Comparison of ENCODE assay signal across 24 cellular contexts in the genomic region with DNA sequence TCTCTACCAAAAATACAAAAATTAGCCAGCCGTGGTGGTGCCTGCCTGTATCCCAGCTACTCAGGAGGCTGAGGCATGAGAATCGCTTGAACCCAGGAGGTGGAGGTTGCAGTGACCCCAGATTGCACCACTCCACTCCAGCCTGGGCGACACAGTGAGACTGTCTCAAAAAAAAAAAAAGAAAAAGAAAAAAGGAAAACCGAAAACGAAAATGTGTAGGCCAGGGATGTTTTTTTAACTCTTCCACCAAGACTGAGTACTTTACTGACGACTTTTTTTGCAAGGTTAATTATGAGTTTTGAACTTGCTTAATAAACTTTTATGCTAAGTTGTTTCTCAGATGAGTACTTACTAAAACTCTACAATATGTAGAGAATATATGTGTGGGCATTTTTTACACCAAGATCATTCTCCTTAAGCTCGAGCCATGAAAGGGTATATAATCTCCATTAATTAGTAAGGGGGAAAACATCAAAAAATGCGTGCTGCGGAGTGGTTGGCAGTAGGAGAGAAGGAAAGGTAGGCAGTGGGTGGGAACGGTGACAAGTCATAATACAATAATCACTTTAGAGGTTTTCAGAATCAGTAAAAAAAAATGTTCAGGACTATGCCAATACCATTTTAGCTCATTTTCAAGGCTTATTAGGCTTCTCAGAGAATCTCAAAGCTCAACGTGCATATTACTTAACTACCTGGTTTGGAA. TPM values are rescaled to one million over a fixed set of nuclear protein-coding genes. Genes with fewer than 3 reads are reported as not detected.
DNase-seq lines count a peak whose midpoint lies in the region; ATAC-seq, FAIRE-seq and TF ChIP-seq lines count a peak whose summit lies in the region.
"Had no signal": no experiment of that assay in that cellular context is flagged by ENCODE, and none has a peak within 500 bp of the region (broad histone marks: within the 10 kb centered on the region; RNA-seq: fewer than 3 reads in every experiment).

No MANE protein-coding gene starts in this region.

- peaks cover 21% of the 10 kb centered on the region for H3K27me3 Mint-ChIP-seq in activated CD4-positive, alpha-beta memory T cell treated with anti-CD3 and anti-CD28 coated beads for 36 hours
- peaks cover 63% of the 10 kb centered on the region for H3K27me3 Mint-ChIP-seq in activated CD4-positive, alpha-beta memory T cell treated with anti-CD3 and anti-CD28 coated beads, Interleukin-2, amount 10 ng/mL, durations not matched to agents 7 days and 5 days
- no peaks in the 10 kb centered on the region for H3K27me3 Mint-ChIP-seq in stimulated activated memory B cell treated with anti-CD40 and anti-IgM and Interleukin-4, amounts not matched to agents 10 μg/mL and 1 μg/mL and 100 μg/mL, for 72 hours

- no peak for DNase-seq in activated CD4-positive, alpha-beta memory T cell treated with anti-CD3 and anti-CD28 coated beads for 36 hours
- no peak for DNase-seq in activated CD4-positive, alpha-beta memory T cell treated with anti-CD3 and anti-CD28 coated beads, Interleukin-2, amount 10 ng/mL, durations not matched to agents 7 days and 5 days
- DNase-seq in GM12891 (ENCODE audit: insufficient read length, low spot score) (no peak), MV-4-11 (lab: John Stamatoyannopoulos, UW) (peak; percentile 58), glomerular visceral epithelial cell (ENCODE audit: extremely low spot score) (no peak), esophagus muscularis mucosa (ENCODE audit: extremely low spot score) (no peak)
- DNase-seq: CD4-positive, alpha-beta memory T cell; COR-L47; DMS53; Karpas-422; NCI-H1048; NCI-H1417; NCI-H1694; NCI-H2029 treated with DMSO at 0.1 percent for 48 hours; NCI-H446 treated with DMSO at 0.1 percent for 48 hours; NCI-H526 treated with DMSO at 0.1 percent for 48 hours; OCI-M1 had no signal

- intact Hi-C loops in activated CD4-positive, alpha-beta memory T cell treated with anti-CD3 and anti-CD28 coated beads for 36 hours (cut with micrococcal nuclease) = no loop called here
- intact Hi-C loops in esophagus muscularis mucosa (cut with DNase I) = no loop called here

- H3K36me3 ChIP-seq in esophagus muscularis mucosa = no peaks in the 10 kb centered on the region
- H3K36me3 ChIP-seq: BLaER1 had no signal

- TF ChIP-seq POLR2A in GM12891 (IDR thresholded peaks at IDR 0.05; ENCODE audit: low read depth, low read length) (no peak), esophagus muscularis mucosa (IDR thresholded peaks at IDR 0.05; ENCODE audit: low read depth) (no peak)

- POLR2A ChIA-PET in activated CD4-positive, alpha-beta memory T cell treated with anti-CD3 and anti-CD28 coated beads for 36 hours (lab: Charles Lee) = no interaction called here
- POLR2A ChIA-PET in activated CD4-positive, alpha-beta memory T cell treated with anti-CD3 and anti-CD28 coated beads, Interleukin-2, amount 10 ng/mL, durations not matched to agents 7 days and 5 days (lab: Charles Lee) = no interaction called here

- H3K9me3 Mint-ChIP-seq in activated CD4-positive, alpha-beta memory T cell treated with anti-CD3 and anti-CD28 coated beads for 36 hours = no peaks in the 10 kb centered on the region
- no peaks in the 10 kb centered on the region for H3K9me3 Mint-ChIP-seq in activated CD4-positive, alpha-beta memory T cell treated with anti-CD3 and anti-CD28 coated beads, Interleukin-2, amount 10 ng/mL, durations not matched to agents 7 days and 5 days
- no peaks in the 10 kb centered on the region for H3K9me3 Mint-ChIP-seq in stimulated activated memory B cell treated with anti-CD40 and anti-IgM and Interleukin-4, amounts not matched to agents 10 μg/mL and 1 μg/mL and 100 μg/mL, for 72 hours
- H3K9me3 Mint-ChIP-seq: CD4-positive, alpha-beta memory T cell had no signal

- no peaks in the 10 kb centered on the region for H3K36me3 Mint-ChIP-seq in activated CD4-positive, alpha-beta memory T cell treated with anti-CD3 and anti-CD28 coated beads for 36 hours
- no peaks in the 10 kb centered on the region for H3K36me3 Mint-ChIP-seq in activated CD4-positive, alpha-beta memory T cell treated with anti-CD3 and anti-CD28 coated beads, Interleukin-2, amount 10 ng/mL, durations not matched to agents 7 days and 5 days (ENCODE audit: low read depth)
- no peaks in the 10 kb centered on the region for H3K36me3 Mint-ChIP-seq in stimulated activated memory B cell treated with anti-CD40 and anti-IgM and Interleukin-4, amounts not matched to agents 10 μg/mL and 1 μg/mL and 100 μg/mL, for 72 hours
- H3K36me3 Mint-ChIP-seq: CD4-positive, alpha-beta memory T cell had no signal

- peak overlapping the region; percentile 28 for H3K27ac Mint-ChIP-seq in activated CD4-positive, alpha-beta memory T cell treated with anti-CD3 and anti-CD28 coated beads for 36 hours
- no peak overlapping the region for H3K27ac Mint-ChIP-seq in activated CD4-positive, alpha-beta memory T cell treated with anti-CD3 and anti-CD28 coated beads, Interleukin-2, amount 10 ng/mL, durations not matched to agents 7 days and 5 days
- H3K27ac Mint-ChIP-seq in stimulated activated memory B cell treated with anti-CD40 and anti-IgM and Interleukin-4, amounts not matched to agents 10 μg/mL and 1 μg/mL and 100 μg/mL, for 72 hours = peak overlapping the region; percentile 81
- H3K27ac Mint-ChIP-seq: CD4-positive, alpha-beta memory T cell had no signal

- H3K4me1 Mint-ChIP-seq in activated CD4-positive, alpha-beta memory T cell treated with anti-CD3 and anti-CD28 coated beads for 36 hours (ENCODE audit: low read depth) = no peaks in the 10 kb centered on the region
- H3K4me1 Mint-ChIP-seq in activated CD4-positive, alpha-beta memory T cell treated with anti-CD3 and anti-CD28 coated beads, Interleukin-2, amount 10 ng/mL, durations not matched to agents 7 days and 5 days = no peaks in the 10 kb centered on the region
- peaks cover 19% of the 10 kb centered on the region for H3K4me1 Mint-ChIP-seq in stimulated activated memory B cell treated with anti-CD40 and anti-IgM and Interleukin-4, amounts not matched to agents 10 μg/mL and 1 μg/mL and 100 μg/mL, for 72 hours
- H3K4me1 Mint-ChIP-seq: CD4-positive, alpha-beta memory T cell had no signal

- H3K9me3 ChIP-seq in esophagus muscularis mucosa = no peaks in the 10 kb centered on the region
- H3K9me3 ChIP-seq: BLaER1 had no signal

- TF ChIP-seq EP300 in esophagus muscularis mucosa (IDR thresholded peaks at IDR 0.05) = no peak

- no peaks in the 10 kb centered on the region for H3K27me3 ChIP-seq in esophagus muscularis mucosa
- H3K27me3 ChIP-seq: BLaER1 had no signal

- 86% methylated on average over 11 of the region's 11 CpGs for WGBS in esophagus muscularis mucosa

- TF ChIP-seq CTCF in esophagus muscularis mucosa (IDR thresholded peaks at IDR 0.05) = no peak

- H3K4me1 ChIP-seq in esophagus muscularis mucosa = peaks cover 0 to 3% (median 0%) of the 10 kb centered on the region in 4 donors
- H3K4me1 ChIP-seq: BLaER1 had no signal

- no peak overlapping the region for H3K4me3 ChIP-seq in esophagus muscularis mucosa
- H3K4me3 ChIP-seq: BLaER1 had no signal

- peak; percentile 76 for FAIRE-seq in GM12891 (lab: Jason Lieb, UNC)
- FAIRE-seq: RCC 7860 had no signal

- ATAC-seq in stimulated activated memory B cell treated with anti-CD40 and anti-IgM and Interleukin-4, amounts not matched to agents 10 μg/mL and 1 μg/mL and 100 μg/mL, for 72 hours = peak; percentile 85
- ATAC-seq: HCT116, SK-N-SH treated with all-trans-retinoic acid at 6 μM for 48 hours had no signal

- no peak overlapping the region for H3K4me3 Mint-ChIP-seq in activated CD4-positive, alpha-beta memory T cell treated with anti-CD3 and anti-CD28 coated beads for 36 hours
- H3K4me3 Mint-ChIP-seq in activated CD4-positive, alpha-beta memory T cell treated with anti-CD3 and anti-CD28 coated beads, Interleukin-2, amount 10 ng/mL, durations not matched to agents 7 days and 5 days = no peak overlapping the region
- peak overlapping the region; percentile 64 for H3K4me3 Mint-ChIP-seq in stimulated activated memory B cell treated with anti-CD40 and anti-IgM and Interleukin-4, amounts not matched to agents 10 μg/mL and 1 μg/mL and 100 μg/mL, for 72 hours
- H3K4me3 Mint-ChIP-seq: CD4-positive, alpha-beta memory T cell had no signal

- CTCF ChIA-PET in activated CD4-positive, alpha-beta memory T cell treated with anti-CD3 and anti-CD28 coated beads for 36 hours (lab: Charles Lee) = interaction anchor here (0.5 to 1.0 kb wide), 2 partner anchors 13 to 177 kb away, joined by 3 read pairs; no protein-coding TSS in a partner anchor
- CTCF ChIA-PET in activated CD4-positive, alpha-beta memory T cell treated with anti-CD3 and anti-CD28 coated beads, Interleukin-2, amount 10 ng/mL, durations not matched to agents 7 days and 5 days (lab: Charles Lee) = interaction anchor here (1.0 to 1.2 kb wide), 3 partner anchors 11 to 52 kb away, joined by 3 read pairs; no protein-coding TSS in a partner anchor

- no peak overlapping the region for H3K27ac ChIP-seq in esophagus muscularis mucosa (replicated peaks in 1 of 4)
- H3K27ac ChIP-seq: BLaER1 had no signal

TF ChIP-seq in GM12891, 5 proteins besides CTCF, POLR2A, EP300 and RAD21:
- TF ChIP-seq SPI1 (IDR thresholded peaks at IDR 0.05; ENCODE audit: low read depth, low read length) (peak; percentile 88), POU2F2 (IDR thresholded peaks at IDR 0.05; ENCODE audit: low read depth, low read length) (no peak), POLR2AphosphoS5 (IDR thresholded peaks at IDR 0.05; ENCODE audit: low read depth, low read length) (no peak), TAF1 (IDR thresholded peaks at IDR 0.05; ENCODE audit: low read depth, low read length) (peak; percentile 24; the same call in 1 of the 2 replicates)

RNA-seq across cellular contexts. Expression of a gene that starts 8.6 kb away (rescaled TPM):
- total RNA-seq in activated CD4-positive, alpha-beta memory T cell treated with anti-CD3 and anti-CD28 coated beads for 36 hours = not detected
- total RNA-seq in activated CD4-positive, alpha-beta memory T cell treated with anti-CD3 and anti-CD28 coated beads, Interleukin-2, amount 10 ng/mL, durations not matched to agents 7 days and 5 days = under 1 TPM; 0.20 TPM
- 2.6 TPM for polyA plus RNA-seq in GM12891 (2012; ENCODE audit: low read depth, missing spikeins)
- total RNA-seq in esophagus muscularis mucosa = 10 to 100 TPM in 3 of 4 donors, 1 to 10 TPM in 1; 4.2 to 25.3 (median 12.3) TPM
- total RNA-seq: CD4-positive, alpha-beta memory T cell; Daoy had no signal
- polyA plus RNA-seq: AG04450; CD4-positive, alpha-beta memory T cell had no signal

Comparison
In these comparisons a context has a peak if more than half of its experiments do, and no peak if none do; other contexts are left out.
1. RNA of a gene that starts 8.6 kb away (total RNA-seq): 4.2 to 25.3 TPM in esophagus muscularis mucosa; 0.20 TPM in activated CD4-positive, alpha-beta memory T cell treated with anti-CD3 and anti-CD28 coated beads, Interleukin-2, amount 10 ng/mL, durations not matched to agents 7 days and 5 days and not detected in activated CD4-positive, alpha-beta memory T cell treated with anti-CD3 and anti-CD28 coated beads for 36 hours; every median in the first group is over 4 times any median in the second.